ENCODE assay signal across 8 cellular contexts in genomic region chr21:42534361-42534900, GRCh38. TPM values are rescaled to one million over a fixed set of nuclear protein-coding genes. Genes with fewer than 3 reads are reported as not detected.
DNase-seq lines count a peak whose midpoint lies in the region; ATAC-seq and TF ChIP-seq lines count a peak whose summit lies in the region.

No MANE protein-coding gene starts in this region.

- no peak overlapping the region for H3K27ac Mint-ChIP-seq in endothelial cell (ENCODE audit: unreplicated experiment)

- POLR2A ChIA-PET in A673 (lab: Charles Lee; ENCODE audit: low non-redundant PET): no interaction called here

- H3K9me3 ChIP-seq in A673 (ENCODE audit: low read depth, low read length, poor library complexity, severe bottlenecking) (no peaks in the 10 kb centered on the region), OCI-LY1 (ENCODE audit: low read length) (no peaks in the 10 kb centered on the region), right atrium auricular region (no peaks in the 10 kb centered on the region)

- peaks cover 7% of the 10 kb centered on the region; the same call in 1 of the 2 replicates for H3K79me2 ChIP-seq in OCI-LY1 (ENCODE audit: insufficient read depth, low read length)

- no peaks in the 10 kb centered on the region for H3F3A ChIP-seq in OCI-LY1 (ENCODE audit: insufficient read depth, low read length)

- H4K20me1 ChIP-seq in OCI-LY1 (ENCODE audit: insufficient read depth, low read length): no peaks in the 10 kb centered on the region

- H3K9ac ChIP-seq in OCI-LY1 (ENCODE audit: low read length): peak overlapping the region; percentile 78

- TF ChIP-seq CTCF in A673 (conservative IDR thresholded peaks at IDR 0.05; ENCODE audit: low read depth, low read length) (no peak), OCI-LY1 (IDR thresholded peaks at IDR 0.05; ENCODE audit: low read length) (no peak), right atrium auricular region (IDR thresholded peaks at IDR 0.05) (no peak), endothelial cell (IDR thresholded peaks at IDR 0.05; ENCODE audit: unreplicated experiment) (no peak)

- no peaks in the 10 kb centered on the region for H3K9me3 Mint-ChIP-seq in endothelial cell (ENCODE audit: unreplicated experiment)

- H3K4me3 Mint-ChIP-seq in endothelial cell (ENCODE audit: unreplicated experiment): no peak overlapping the region

- H2AFZ ChIP-seq in OCI-LY1 (ENCODE audit: low read length): no peak overlapping the region

- H3K4me3 ChIP-seq in A673 (ENCODE audit: low read depth, low read length, poor library complexity, severe bottlenecking) (peak overlapping the region; percentile 14), OCI-LY1 (ENCODE audit: low read depth, low read length, poor library complexity, severe bottlenecking) (peak overlapping the region; percentile 65), right atrium auricular region (no peak overlapping the region)

- intact Hi-C loops in A673 (cut with micrococcal nuclease; ENCODE audit: unreplicated experiment): loop anchor here (10.0 kb wide), 1 partner anchor 60 kb away; no protein-coding TSS in a partner anchor

- H3K36me3 Mint-ChIP-seq in endothelial cell (ENCODE audit: low read depth, unreplicated experiment): peaks cover 4% of the 10 kb centered on the region

- DNase-seq in A673 (ENCODE audit: low spot score): peak; percentile 88
- DNase-seq in right atrium auricular region (ENCODE audit: low spot score): no peak
- no peak for DNase-seq in NCI-H146 (lab: John Stamatoyannopoulos, UW)
- no peak for DNase-seq in endothelial cell (ENCODE audit: low spot score)

- peaks cover 8% of the 10 kb centered on the region for H3K4me1 Mint-ChIP-seq in endothelial cell (ENCODE audit: unreplicated experiment)

- H3K27me3 ChIP-seq in A673 (replicated peaks; ENCODE audit: insufficient read depth, low read depth, low read length, poor library complexity) (no peaks in the 10 kb centered on the region), OCI-LY1 (ENCODE audit: insufficient read depth, low read length) (no peaks in the 10 kb centered on the region), right atrium auricular region (no peaks in the 10 kb centered on the region)

- CTCF ChIA-PET in A673 (lab: Charles Lee): interaction anchor here (1.0 kb wide), 1 partner anchor 224 kb away, joined by 3 read pairs; no protein-coding TSS in a partner anchor

- no peaks in the 10 kb centered on the region for H3K36me3 ChIP-seq in A673 (ENCODE audit: insufficient read depth, low read length, poor library complexity, severe bottlenecking)
- peaks cover 5% of the 10 kb centered on the region; the same call in 1 of the 2 replicates for H3K36me3 ChIP-seq in OCI-LY1 (ENCODE audit: insufficient read depth, low read length)
- H3K36me3 ChIP-seq in right atrium auricular region: no peaks in the 10 kb centered on the region

- H3K27me3 Mint-ChIP-seq in endothelial cell (ENCODE audit: unreplicated experiment): peaks cover 6% of the 10 kb centered on the region

- H3K9me2 ChIP-seq in OCI-LY1 (ENCODE audit: low read depth, low read length): no peaks in the 10 kb centered on the region

- H3K27ac ChIP-seq in A673 (ENCODE audit: low read depth, low read length, poor library complexity, severe bottlenecking): no peak overlapping the region
- peak overlapping the region; percentile 98 for H3K27ac ChIP-seq in OCI-LY1 (ENCODE audit: low read depth, low read length, poor library complexity, severe bottlenecking)
- peak overlapping the region; percentile 19 to 35 for H3K27ac ChIP-seq in right atrium auricular region

- no TSS peak for BruUV-seq in A673 (replicated peaks; lab: Mats Ljungman, UMichigan)

- peak overlapping the region; percentile 86 for H3K4me2 ChIP-seq in OCI-LY1 (ENCODE audit: low read length)

- ATAC-seq in GM19463 (IDR thresholded peaks at IDR 0.05; ENCODE audit: unreplicated experiment): peak; percentile 5
- no peak for ATAC-seq in HG02588 (IDR thresholded peaks at IDR 0.05; ENCODE audit: unreplicated experiment)
- ATAC-seq in HG02981 (IDR thresholded peaks at IDR 0.05; ENCODE audit: unreplicated experiment): no peak

- H3K4me1 ChIP-seq in A673 (ENCODE audit: insufficient read depth, low read length, poor library complexity, severe bottlenecking) (peaks cover 29% of the 10 kb centered on the region), OCI-LY1 (ENCODE audit: insufficient read depth, low read length, severe bottlenecking) (peaks cover 96% of the 10 kb centered on the region), right atrium auricular region (peaks cover 0 to 11% of the 10 kb centered on the region in 2 donors)

RNA-seq across cellular contexts. Expression of gene SLC37A1, which starts 20.8 kb away (rescaled TPM):
- total RNA-seq in A673 (2021): 11.2 and 11.9 TPM in 2 replicates
- 1 to 10 TPM; 2.0 to 5.0 TPM for total RNA-seq in right atrium auricular region
- 12.3 TPM for total RNA-seq in endothelial cell (ENCODE audit: unreplicated experiment)

RNA-seq across cellular contexts. Expression of gene RSPH1, which starts 38.4 kb away (rescaled TPM):
- 0.45 and 1.0 TPM in 2 replicates for total RNA-seq in A673 (2021)
- total RNA-seq in right atrium auricular region: not detected
- total RNA-seq in endothelial cell (ENCODE audit: unreplicated experiment): 0.82 TPM

Comparison
In these comparisons a context has a peak if more than half of its experiments do, and no peak if none do; other contexts are left out.
1. H3K4me3 ChIP-seq: peak in A673 (single experiment) and OCI-LY1 (single experiment); none in right atrium auricular region (0 of 2).